12 cellular contexts compared by ENCODE assay signal in genomic region chr3:56837196-56837955, GRCh38. TPM values are rescaled to one million over a fixed set of nuclear protein-coding genes. Genes with fewer than 3 reads are reported as not detected.
A peak's percentile ranks its signal among the peaks of the same experiment; 100 is the strongest.
DNase-seq lines count a peak whose midpoint lies in the region; ATAC-seq and TF ChIP-seq lines count a peak whose summit lies in the region.
"Had no signal": no experiment of that assay in that cellular context is flagged by ENCODE, and none has a peak within 500 bp of the region (broad histone marks: within the 10 kb centered on the region; RNA-seq: fewer than 3 reads in every experiment).

No MANE protein-coding gene starts in this region.

- peak; percentile 7 for DNase-seq in NCI-H82 (lab: John Stamatoyannopoulos, UW)
- DNase-seq in NCI-H82 treated with DMSO at 0.1 percent for 48 hours (lab: John Stamatoyannopoulos, UW; ENCODE audit: unreplicated experiment), result no peak
- no peak for DNase-seq in nephron progenitor cell
- no peak for DNase-seq in amygdala (lab: John Stamatoyannopoulos, UW)
- DNase-seq in stomach, result no peak
- DNase-seq: effector memory CD8-positive, alpha-beta T cell; NK-92 treated with Interleukin-12 subunit alpha and Interleukin-12 subunit beta, amount 100 ng/mL, for 24 hours; T-helper 2 cell had no signal

- H3K27me3 ChIP-seq in stomach, result no peaks in the 10 kb centered on the region

- H3K4me1 ChIP-seq in stomach, result peaks cover 0 to 6% (median 3%) of the 10 kb centered on the region in 4 donors

- 74 to 80% (median 78%) methylated on average over 9 of the region's 9 CpGs for WGBS in stomach, 5 donors

- no peak overlapping the region for H3K4me3 Mint-ChIP-seq in nephron progenitor cell
- H3K4me3 Mint-ChIP-seq: effector memory CD8-positive, alpha-beta T cell had no signal

- H3K4me3 ChIP-seq in stomach, result no peak overlapping the region
- H3K4me3 ChIP-seq: skin epidermis had no signal

- ATAC-seq in GM21619 (IDR thresholded peaks at IDR 0.05; ENCODE audit: unreplicated experiment), result peak; percentile 93
- no peak for ATAC-seq in GM19455 (IDR thresholded peaks at IDR 0.05; ENCODE audit: unreplicated experiment)
- ATAC-seq: effector memory CD8-positive, alpha-beta T cell had no signal

- TF ChIP-seq POLR2A in stomach (IDR thresholded peaks at IDR 0.05), result no peak

- intact Hi-C loops in stomach (cut with DNase I; ENCODE audit: low total_unique reads), result no loop called here

- no peaks in the 10 kb centered on the region for H3K36me3 Mint-ChIP-seq in nephron progenitor cell (ENCODE audit: low read depth)

- no peaks in the 10 kb centered on the region for H3K36me3 ChIP-seq in KOPT-K1 (ENCODE audit: insufficient read depth, low read length)
- H3K36me3 ChIP-seq in stomach, result no peaks in the 10 kb centered on the region

- peak overlapping the region; percentile 60 for H3K27ac Mint-ChIP-seq in nephron progenitor cell
- H3K27ac Mint-ChIP-seq: effector memory CD8-positive, alpha-beta T cell had no signal

- H3K27ac ChIP-seq in KOPT-K1 (ENCODE audit: low read depth, low read length, poor library complexity, severe bottlenecking), result peak overlapping the region; percentile 86
- H3K27ac ChIP-seq in stomach, result no peak overlapping the region
- H3K27ac ChIP-seq: skin epidermis had no signal

- H3K9me3 ChIP-seq in KOPT-K1 (ENCODE audit: insufficient read depth, low read length, poor library complexity, severe bottlenecking), result no peaks in the 10 kb centered on the region
- no peaks in the 10 kb centered on the region for H3K9me3 ChIP-seq in stomach

- no peaks in the 10 kb centered on the region for H3K9me3 Mint-ChIP-seq in nephron progenitor cell
- H3K9me3 Mint-ChIP-seq: effector memory CD8-positive, alpha-beta T cell had no signal

- H3K27me3 Mint-ChIP-seq in nephron progenitor cell (ENCODE audit: low read depth, poor library complexity), result no peaks in the 10 kb centered on the region
- H3K27me3 Mint-ChIP-seq: effector memory CD8-positive, alpha-beta T cell had no signal

- peaks cover 53% of the 10 kb centered on the region for H3K4me1 Mint-ChIP-seq in nephron progenitor cell

- no peak for TF ChIP-seq EP300 in stomach (IDR thresholded peaks at IDR 0.05)

- no peak for TF ChIP-seq CTCF in nephron progenitor cell (IDR thresholded peaks at IDR 0.05)
- TF ChIP-seq CTCF in stomach (IDR thresholded peaks at IDR 0.05), result no peak

RNA-seq across cellular contexts. Expression of gene ARHGEF3, which starts 35.6 kb away (rescaled TPM):
- 10 to 100 TPM in 4 of 5 donors, 1 to 10 TPM in 1; 6.2 to 23.8 (median 17.5) TPM for total RNA-seq in stomach
- 10 to 100 TPM in 1 of 3 donors, 1 to 10 TPM in 2; 8.2 to 12.7 (median 9.2) TPM for polyA plus RNA-seq in stomach
